16 cellular contexts compared by ENCODE assay signal in the genomic region with DNA sequence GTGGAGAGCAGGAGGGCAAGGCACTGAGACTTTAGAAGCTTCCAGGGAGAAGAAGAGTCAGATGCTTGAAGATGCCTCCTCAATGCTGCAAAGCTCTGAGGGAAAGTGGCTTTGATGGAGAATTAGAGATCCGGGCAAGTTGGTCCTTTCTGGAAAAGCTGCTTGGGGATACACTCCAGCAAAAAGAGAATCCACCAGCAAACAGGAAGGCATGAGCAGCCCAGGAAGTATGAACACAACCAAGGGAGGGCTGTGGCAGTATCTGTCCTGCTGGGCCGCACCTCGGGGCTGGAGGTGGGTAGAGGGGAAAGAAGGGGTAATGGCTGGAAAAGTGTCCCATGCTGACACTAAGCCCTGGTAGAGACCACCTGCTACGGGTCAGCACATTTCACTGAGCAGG. TPM values are rescaled to one million over a fixed set of nuclear protein-coding genes. Genes with fewer than 3 reads are reported as not detected.
DNase-seq lines count a peak whose midpoint lies in the region; ATAC-seq and TF ChIP-seq lines count a peak whose summit lies in the region.
"Had no signal": no experiment of that assay in that cellular context is flagged by ENCODE, and none has a peak within 500 bp of the region (broad histone marks: within the 10 kb centered on the region; RNA-seq: fewer than 3 reads in every experiment).

No MANE protein-coding gene starts in this region.

- H3K27ac Mint-ChIP-seq in CD4-positive, alpha-beta memory T cell = peak overlapping the region; percentile 79 to 98 (median 95)
- peak overlapping the region; percentile 12 to 90 for H3K27ac Mint-ChIP-seq in natural killer cell treated with Interleukin-12 subunit alpha and Interleukin-12 subunit beta and Interleukin-15 and Interleukin-18, amount 100 ng/mL, for 72 hours
- H3K27ac Mint-ChIP-seq: activated naive CD8-positive, alpha-beta T cell treated with anti-CD3 and anti-CD28 coated beads for 36 hours; WTC11 had no signal

- H3K9me3 ChIP-seq in CD4-positive, alpha-beta memory T cell (ENCODE audit: control insufficient read depth in 1 of 2, low read length in 2 of 2) = no peaks in the 10 kb centered on the region
- H3K9me3 ChIP-seq: right lobe of liver, transverse colon had no signal

- CTCF ChIA-PET in CD4-positive, alpha-beta memory T cell (lab: Charles Lee; ENCODE audit: partially characterized antibody) = interaction anchor here (0.6 to 0.8 kb wide), 2 partner anchors 91 to 961 kb away, joined by 3 read pairs; no protein-coding TSS in a partner anchor

- H3K27me3 ChIP-seq in CD4-positive, alpha-beta memory T cell (ENCODE audit: insufficient read depth, low read length) = no peaks in the 10 kb centered on the region
- H3K27me3 ChIP-seq: right lobe of liver, transverse colon had no signal

- peak overlapping the region in 3 of 8 donors; percentile 25 to 43 (median 29) for H3K4me3 Mint-ChIP-seq in CD4-positive, alpha-beta memory T cell
- H3K4me3 Mint-ChIP-seq in natural killer cell treated with Interleukin-12 subunit alpha and Interleukin-12 subunit beta and Interleukin-15 and Interleukin-18, amount 100 ng/mL, for 72 hours = peak overlapping the region; percentile 81
- H3K4me3 Mint-ChIP-seq: activated naive CD8-positive, alpha-beta T cell treated with anti-CD3 and anti-CD28 coated beads for 36 hours; WTC11 had no signal

- H3K36me3 Mint-ChIP-seq in CD4-positive, alpha-beta memory T cell = peaks cover 25 to 27% of the 10 kb centered on the region in 2 donors
- H3K36me3 Mint-ChIP-seq in natural killer cell treated with Interleukin-12 subunit alpha and Interleukin-12 subunit beta and Interleukin-15 and Interleukin-18, amount 100 ng/mL, for 72 hours = peaks cover 10% of the 10 kb centered on the region

- H3K9me3 Mint-ChIP-seq in CD4-positive, alpha-beta memory T cell = peaks cover 0 to 3% (median 0%) of the 10 kb centered on the region in 8 donors
- no peaks in the 10 kb centered on the region for H3K9me3 Mint-ChIP-seq in natural killer cell treated with Interleukin-12 subunit alpha and Interleukin-12 subunit beta and Interleukin-15 and Interleukin-18, amount 100 ng/mL, for 72 hours
- H3K9me3 Mint-ChIP-seq: activated naive CD8-positive, alpha-beta T cell treated with anti-CD3 and anti-CD28 coated beads for 36 hours; WTC11 had no signal

- DNase-seq in CD4-positive, alpha-beta memory T cell = no peak
- DNase-seq in natural killer cell treated with Interleukin-12 subunit alpha and Interleukin-12 subunit beta and Interleukin-15 and Interleukin-18, amount 100 ng/mL, for 72 hours (ENCODE audit: low spot score) = no peak
- no peak for DNase-seq in NCI-H1417 (lab: John Stamatoyannopoulos, UW)
- DNase-seq in NCI-H1105 treated with DMSO at 0.1 percent for 48 hours (lab: John Stamatoyannopoulos, UW) = no peak
- DNase-seq: activated naive CD8-positive, alpha-beta T cell treated with anti-CD3 and anti-CD28 coated beads for 36 hours; AML-193; NCI-H2029 treated with DMSO at 0.1 percent for 48 hours; NCI-H446; stimulated activated naive CD4-positive, alpha-beta T cell treated with Interleukin-2 at 50 U/mL for 16 hours; transverse colon had no signal

- ATAC-seq in natural killer cell treated with Interleukin-12 subunit alpha and Interleukin-12 subunit beta and Interleukin-15 and Interleukin-18, amount 100 ng/mL, for 72 hours = no peak
- no peak for ATAC-seq in GM21526 (IDR thresholded peaks at IDR 0.05; ENCODE audit: low FRiP score, unreplicated experiment)
- ATAC-seq: right lobe of liver, WTC11 had no signal

- H3K36me3 ChIP-seq in CD4-positive, alpha-beta memory T cell (ENCODE audit: insufficient read depth, low read length) = no peaks in the 10 kb centered on the region
- H3K36me3 ChIP-seq: right lobe of liver, transverse colon had no signal

- intact Hi-C loops in CD4-positive, alpha-beta memory T cell (cut with micrococcal nuclease) = no loop called here

- H3K4me1 Mint-ChIP-seq in CD4-positive, alpha-beta memory T cell = peaks cover 23 to 58% (median 44%) of the 10 kb centered on the region in 4 donors
- peaks cover 22 to 26% of the 10 kb centered on the region in 2 donors for H3K4me1 Mint-ChIP-seq in natural killer cell treated with Interleukin-12 subunit alpha and Interleukin-12 subunit beta and Interleukin-15 and Interleukin-18, amount 100 ng/mL, for 72 hours (ENCODE audit: low read depth in 2 of 2)

- peak overlapping the region; percentile 97 for H3K27ac ChIP-seq in C4-2B
- peak overlapping the region; percentile 70 for H3K27ac ChIP-seq in CD4-positive, alpha-beta memory T cell (ENCODE audit: low read depth, low read length)
- peak overlapping the region; percentile 89 for H3K27ac ChIP-seq in angular gyrus (ENCODE audit: low read depth, low read length)
- H3K27ac ChIP-seq: KMS-11, right lobe of liver had no signal

- peaks cover 43% of the 10 kb centered on the region for H3K4me1 ChIP-seq in CD4-positive, alpha-beta memory T cell (ENCODE audit: insufficient read depth, low read length)

- no peak for TF ChIP-seq CTCF in C4-2B (conservative IDR thresholded peaks at IDR 0.05)

- POLR2A ChIA-PET in CD4-positive, alpha-beta memory T cell (lab: Charles Lee; ENCODE audit: partially characterized antibody) = interaction anchor here (0.7 to 10.8 kb wide), 5 partner anchors 16 to 270 kb away, joined by 3 to 120 read pairs (median 31); a partner anchor contains a TSS

- no peak overlapping the region for H3K4me3 ChIP-seq in CD4-positive, alpha-beta memory T cell (ENCODE audit: low read length in 2 of 2)
- H3K4me3 ChIP-seq: right lobe of liver had no signal

- H3K27me3 Mint-ChIP-seq in CD4-positive, alpha-beta memory T cell = no peaks in the 10 kb centered on the region
- no peaks in the 10 kb centered on the region for H3K27me3 Mint-ChIP-seq in natural killer cell treated with Interleukin-12 subunit alpha and Interleukin-12 subunit beta and Interleukin-15 and Interleukin-18, amount 100 ng/mL, for 72 hours
- H3K27me3 Mint-ChIP-seq: activated naive CD8-positive, alpha-beta T cell treated with anti-CD3 and anti-CD28 coated beads for 36 hours had no signal

RNA-seq across cellular contexts. Expression of a gene that starts 5.3 kb away (rescaled TPM):
- total RNA-seq in CD4-positive, alpha-beta memory T cell = 10 to 100 TPM; 50.0 to 59.7 TPM
- polyA plus RNA-seq in CD4-positive, alpha-beta memory T cell = 10 to 100 TPM in 1 of 2 donors, 1 to 10 TPM in 1; 8.5 to 15.2 TPM
- 10 to 100 TPM; 17.1 to 21.0 TPM for total RNA-seq in natural killer cell treated with Interleukin-12 subunit alpha and Interleukin-12 subunit beta and Interleukin-15 and Interleukin-18, amount 100 ng/mL, for 72 hours

RNA-seq across cellular contexts. Expression of a gene that starts 16.1 kb away (rescaled TPM):
- 1 to 10 TPM; 3.1 to 3.4 TPM for total RNA-seq in CD4-positive, alpha-beta memory T cell
- polyA plus RNA-seq in CD4-positive, alpha-beta memory T cell = 1 to 10 TPM in 1 of 2 donors, under 1 TPM in 1; 0.47 to 1.6 TPM
- under 1 TPM in 1 of 2 donors, not detected in 1; 0.20 TPM for total RNA-seq in natural killer cell treated with Interleukin-12 subunit alpha and Interleukin-12 subunit beta and Interleukin-15 and Interleukin-18, amount 100 ng/mL, for 72 hours
